ENCODE assay signal across 8 cellular contexts in the genomic region with DNA sequence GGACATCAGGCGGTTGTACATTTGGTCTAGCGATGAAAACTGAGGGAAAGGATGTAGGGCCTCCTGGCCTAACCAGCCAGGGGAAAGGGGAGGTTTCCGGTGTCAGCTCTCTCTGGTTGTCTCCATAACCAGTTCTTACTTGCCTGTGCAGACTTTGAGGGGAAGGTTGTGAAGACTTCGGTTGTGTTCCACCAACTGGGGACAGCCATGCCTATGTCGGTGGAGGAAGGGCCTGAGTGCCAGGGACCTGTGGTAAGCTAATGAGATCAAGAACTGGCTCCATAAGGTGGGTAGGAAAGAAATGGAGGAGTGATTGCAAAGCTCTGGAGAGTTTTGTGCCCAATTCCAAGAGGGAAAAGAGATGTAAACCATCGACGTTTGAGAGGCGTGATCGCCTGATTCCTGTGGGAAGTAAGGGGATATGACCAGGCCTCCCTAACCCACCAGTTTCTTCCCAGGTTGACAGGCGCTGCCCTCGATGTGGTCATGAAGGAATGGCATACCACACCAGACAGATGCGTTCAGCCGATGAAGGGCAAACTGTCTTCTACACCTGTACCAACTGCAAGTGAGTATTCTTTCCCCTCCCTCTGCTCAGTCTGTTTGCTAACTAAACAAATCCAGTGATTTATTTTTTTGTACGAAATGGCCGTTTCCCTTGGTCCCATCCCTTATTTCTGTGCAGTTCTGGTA. TPM values are rescaled to one million over a fixed set of nuclear protein-coding genes. Genes with fewer than 3 reads are reported as not detected.
DNase-seq lines count a peak whose midpoint lies in the region; ATAC-seq, FAIRE-seq and TF ChIP-seq lines count a peak whose summit lies in the region.

No MANE protein-coding gene starts in this region.

- H3K27me3 ChIP-seq in A673 (replicated peaks; ENCODE audit: insufficient read depth, low read depth, low read length, poor library complexity) (no peaks in the 10 kb centered on the region), upper lobe of right lung (no peaks in the 10 kb centered on the region)

- H3K4me1 Mint-ChIP-seq in effector memory CD8-positive, alpha-beta T cell (ENCODE audit: low read depth in 2 of 2): peaks cover 25% of the 10 kb centered on the region in 2 donors
- peaks cover 35% of the 10 kb centered on the region for H3K4me1 Mint-ChIP-seq in mesothelial cell of epicardium

- peak overlapping the region; percentile 90 to 92 for H3K4me3 Mint-ChIP-seq in effector memory CD8-positive, alpha-beta T cell
- peak overlapping the region; percentile 96 for H3K4me3 Mint-ChIP-seq in mesothelial cell of epicardium

- intact Hi-C loops in A673 (cut with micrococcal nuclease; ENCODE audit: unreplicated experiment) (no loop called here), upper lobe of right lung (cut with DNase I) (no loop called here)

- H3K36me3 ChIP-seq in A673 (ENCODE audit: insufficient read depth, low read length, poor library complexity, severe bottlenecking) (peaks cover 8% of the 10 kb centered on the region), upper lobe of right lung (peaks cover 16% of the 10 kb centered on the region)

- TF ChIP-seq CTCF in A673 (conservative IDR thresholded peaks at IDR 0.05; ENCODE audit: low read depth, low read length): no peak
- TF ChIP-seq CTCF in mesothelial cell of epicardium (IDR thresholded peaks at IDR 0.05; ENCODE audit: unreplicated experiment): no peak
- TF ChIP-seq CTCF in upper lobe of right lung (IDR thresholded peaks at IDR 0.05): no peak

- peak overlapping the region; percentile 85 for H3K27ac ChIP-seq in A673 (ENCODE audit: low read depth, low read length, poor library complexity, severe bottlenecking)
- peak overlapping the region; percentile 90 for H3K27ac ChIP-seq in upper lobe of right lung

- H3K9me3 Mint-ChIP-seq in effector memory CD8-positive, alpha-beta T cell: no peaks in the 10 kb centered on the region
- no peaks in the 10 kb centered on the region for H3K9me3 Mint-ChIP-seq in mesothelial cell of epicardium

- BruUV-seq in A673 (replicated peaks; lab: Mats Ljungman, UMichigan): TSS peak; percentile 64

- ATAC-seq in HG03175 (IDR thresholded peaks at IDR 0.05; ENCODE audit: unreplicated experiment) (peak; percentile 31), upper lobe of right lung (peak; percentile 22)
- peak; percentile 61 for ATAC-seq in effector memory CD8-positive, alpha-beta T cell (replicated peaks)

- FAIRE-seq in GM12891 (lab: Jason Lieb, UNC): peak; percentile 64

- H3K9me3 ChIP-seq in A673 (ENCODE audit: low read depth, low read length, poor library complexity, severe bottlenecking) (no peaks in the 10 kb centered on the region), upper lobe of right lung (no peaks in the 10 kb centered on the region)

- H3K27ac Mint-ChIP-seq in effector memory CD8-positive, alpha-beta T cell: peak overlapping the region; percentile 89 to 94
- H3K27ac Mint-ChIP-seq in mesothelial cell of epicardium: peak overlapping the region; percentile 98

- H3K36me3 Mint-ChIP-seq in effector memory CD8-positive, alpha-beta T cell (ENCODE audit: insufficient read depth): peaks cover 43% of the 10 kb centered on the region
- H3K36me3 Mint-ChIP-seq in mesothelial cell of epicardium: peaks cover 14% of the 10 kb centered on the region

- CTCF ChIA-PET in A673 (lab: Charles Lee): no interaction called here

- TF ChIP-seq POLR2A in GM12891 (IDR thresholded peaks at IDR 0.05; ENCODE audit: low read depth, low read length): no peak

- POLR2A ChIA-PET in A673 (lab: Charles Lee; ENCODE audit: low non-redundant PET): no interaction called here

- H3K4me1 ChIP-seq in A673 (ENCODE audit: insufficient read depth, low read length, poor library complexity, severe bottlenecking): peaks cover 21% of the 10 kb centered on the region
- peaks cover 26% of the 10 kb centered on the region for H3K4me1 ChIP-seq in upper lobe of right lung

- H3K27me3 Mint-ChIP-seq in effector memory CD8-positive, alpha-beta T cell: no peaks in the 10 kb centered on the region
- H3K27me3 Mint-ChIP-seq in mesothelial cell of epicardium (ENCODE audit: low read depth): no peaks in the 10 kb centered on the region

- peak overlapping the region; percentile 90 for H3K4me3 ChIP-seq in A673 (ENCODE audit: low read depth, low read length, poor library complexity, severe bottlenecking)
- H3K4me3 ChIP-seq in upper lobe of right lung: peak overlapping the region; percentile 78

- DNase-seq in A673 (ENCODE audit: low spot score) (peak; percentile 20), GM12891 (ENCODE audit: insufficient read length, low spot score) (no peak), SW480 (ENCODE audit: low spot score) (peak; percentile 49), mesothelial cell of epicardium (ENCODE audit: low spot score in 2 of 2, unreplicated experiment in 2 of 2) (no peak), upper lobe of right lung (no peak), dedifferentiated amniotic fluid mesenchymal stem cell (ENCODE audit: extremely low spot score) (no peak)
- DNase-seq in effector memory CD8-positive, alpha-beta T cell: peak; percentile 41 to 59 (median 47)

TF ChIP-seq in GM12891, 5 proteins besides CTCF, POLR2A, EP300 and RAD21:
- TF ChIP-seq SPI1 (IDR thresholded peaks at IDR 0.05; ENCODE audit: low read depth, low read length) (no peak), POU2F2 (IDR thresholded peaks at IDR 0.05; ENCODE audit: low read depth, low read length) (peak; percentile 48; the same call in 1 of the 2 replicates)

RNA-seq across cellular contexts. Expression of gene POLR1H, which starts 0.8 kb away (rescaled TPM):
- 30.9 and 34.2 TPM in 2 replicates for total RNA-seq in A673 (2021)
- polyA plus RNA-seq in GM12891 (2012; ENCODE audit: low read depth, missing spikeins): 41.2 TPM
- total RNA-seq in mesothelial cell of epicardium: 31.1 to 32.7 TPM (median 31.4 TPM) in 3 replicates
- 20.3 TPM for total RNA-seq in upper lobe of right lung

RNA-seq across cellular contexts. Expression of gene PPP1R11, which starts 5.1 kb away (rescaled TPM):
- total RNA-seq in A673 (2021) (46.2 and 46.8 TPM in 2 replicates), mesothelial cell of epicardium (29.7 to 32.2 TPM (median 30.0 TPM) in 3 replicates), upper lobe of right lung (62.6 TPM)
- 22.0 TPM for polyA plus RNA-seq in GM12891 (2012; ENCODE audit: low read depth, missing spikeins)

RNA-seq across cellular contexts. Expression of gene RNF39, which starts 13.7 kb away (rescaled TPM):
- total RNA-seq in A673 (2021) (not detected in 2 replicates), mesothelial cell of epicardium (not detected in 3 replicates), upper lobe of right lung (2.4 TPM)
- polyA plus RNA-seq in GM12891 (2012; ENCODE audit: low read depth, missing spikeins): 0.14 TPM

RNA-seq across cellular contexts. Expression of gene TRIM31, which starts 51.0 kb away (rescaled TPM):
- total RNA-seq in A673 (2021) (not detected in 2 replicates), mesothelial cell of epicardium (0.58 to 0.68 TPM in 2 of 3 replicates, not detected in the other), upper lobe of right lung (0.35 TPM)
- 0.14 TPM for polyA plus RNA-seq in GM12891 (2012; ENCODE audit: low read depth, missing spikeins)

Comparison
In these comparisons a context has a peak if more than half of its experiments do, and no peak if none do; other contexts are left out.
1. DNase-seq: peak in A673 (single experiment), SW480 (single experiment) and effector memory CD8-positive, alpha-beta T cell (3 of 3); none in GM12891 (single experiment), mesothelial cell of epicardium (0 of 2), upper lobe of right lung (single experiment) and dedifferentiated amniotic fluid mesenchymal stem cell (single experiment).
2. Peak in every context shown above with its lines, with median percentiles within 50 percentile points of each other: ATAC-seq.